ENCODE assay signal across 1 cellular context in genomic region chr17:75325827-75326586, GRCh38.
TF ChIP-seq lines count a peak whose summit lies in the region.

No MANE protein-coding gene starts in this region.

TF ChIP-seq in K562, 482 proteins besides CTCF, POLR2A, EP300 and RAD21:
- TF ChIP-seq HMBOX1 (IDR thresholded peaks at IDR 0.05) (peak; percentile 85), MEIS2 (IDR thresholded peaks at IDR 0.05; ENCODE audit: partially characterized antibody) (no peak), GTF2B (IDR thresholded peaks at IDR 0.05; ENCODE audit: extremely low read depth, insufficient read length) (no peak), DIDO1 (tag; IDR thresholded peaks at IDR 0.05; ENCODE audit: low read depth) (no peak), ZNF239 (CRISPR knock-in tag; IDR thresholded peaks at IDR 0.05) (0 out of 2 replicates have a peak, but pooled peaks have one; percentile 5), MITF (IDR thresholded peaks at IDR 0.05) (no peak), YY1 (IDR thresholded peaks at IDR 0.05; ENCODE audit: borderline replicate concordance in 1 of 3, control insufficient read depth in 1 of 3, extremely low read depth in 1 of 3, insufficient read depth in 3 of 3, insufficient read length in 1 of 3, insufficient replicate concordance in 2 of 3, low read depth in 1 of 3, low read length in 2 of 3) (peak in 1 of 3 experiments; percentile 5), PHB2 (IDR thresholded peaks at IDR 0.05; ENCODE audit: low read depth) (no peak), TCF3 (CRISPR knock-in tag; IDR thresholded peaks at IDR 0.05) (peak; percentile 47), KDM4B (IDR thresholded peaks at IDR 0.05; ENCODE audit: borderline replicate concordance in 2 of 2, low read depth in 1 of 2) (no peak), ZC3H4 (CRISPR knock-in tag; IDR thresholded peaks at IDR 0.05; ENCODE audit: borderline replicate concordance) (no peak), UBTF (IDR thresholded peaks at IDR 0.05; ENCODE audit: borderline replicate concordance in 1 of 2, low read depth in 2 of 2, low read length in 2 of 2) (0 out of 4 replicates have a peak, but pooled peaks have one; percentile 47 to 82), CBX2 (IDR thresholded peaks at IDR 0.05; ENCODE audit: insufficient read depth, low read length, poor library complexity, severe bottlenecking) (no peak), CBFA2T3 (IDR thresholded peaks at IDR 0.05) (peak; percentile 36), VEZF1 (CRISPR knock-in tag; IDR thresholded peaks at IDR 0.05) (peak; percentile 49), ZNF184 (CRISPR knock-in tag; IDR thresholded peaks at IDR 0.05) (peak; percentile 71; the same call in 1 of the 2 replicates), MTA1 (IDR thresholded peaks at IDR 0.05; ENCODE audit: borderline replicate concordance) (0 out of 2 replicates have a peak, but pooled peaks have one; percentile 38), MBD1 (CRISPR knock-in tag; IDR thresholded peaks at IDR 0.05) (no peak), TFAP4 (CRISPR knock-in tag; IDR thresholded peaks at IDR 0.05; ENCODE audit: borderline replicate concordance) (0 out of 2 replicates have a peak, but pooled peaks have one; percentile 12), JUND (IDR thresholded peaks at IDR 0.05; ENCODE audit: borderline replicate concordance, low read depth, low read length) (0 out of 2 replicates have a peak, but pooled peaks have one; percentile 7), JUND (tag; IDR thresholded peaks at IDR 0.05; ENCODE audit: borderline replicate concordance, low read depth, low read length) (no peak; the same call in 2 of the 3 replicates), ARID1B (IDR thresholded peaks at IDR 0.05) (peak; percentile 45; the same call in 1 of the 2 replicates), MYC (IDR thresholded peaks at IDR 0.05; ENCODE audit: low read depth, low read length) (0 out of 2 replicates have a peak, but pooled peaks have one; percentile 10), MYC (CRISPR knock-in tag; IDR thresholded peaks at IDR 0.05; ENCODE audit: borderline replicate concordance, low read depth) (no peak), LARP7 (IDR thresholded peaks at IDR 0.05) (no peak), RBBP5 (IDR thresholded peaks at IDR 0.05; ENCODE audit: borderline replicate concordance, insufficient read depth, low read length, poor library complexity, severe bottlenecking) (peak; percentile 24), ZNF766 (CRISPR knock-in tag; conservative IDR thresholded peaks at IDR 0.05) (no peak), IRF1 (CRISPR knock-in tag; IDR thresholded peaks at IDR 0.05; ENCODE audit: borderline replicate concordance) (no peak), RNF2 (IDR thresholded peaks at IDR 0.05) (no peak), THRA (IDR thresholded peaks at IDR 0.05) (no peak), ZNF41 (CRISPR knock-in tag; conservative IDR thresholded peaks at IDR 0.05) (no peak), RCOR1 (IDR thresholded peaks at IDR 0.05; ENCODE audit: borderline replicate concordance in 1 of 2, low read depth in 2 of 2, low read length in 2 of 2) (peak in 1 of 2 experiments; percentile 5; a peak in 1 of 4 replicates), MAZ (CRISPR knock-in tag; conservative IDR thresholded peaks at IDR 0.05 in 1 of 2, IDR thresholded peaks at IDR 0.05 in 1 of 2) (0 out of 4 replicates have a peak, but pooled peaks of 1 of the 2 experiments have one; percentile 23)
